2 cellular contexts compared by ENCODE assay signal in genomic region chr2:144402282-144402681, GRCh38.
TF ChIP-seq lines count a peak whose summit lies in the region.

No MANE protein-coding gene starts in this region.

TF ChIP-seq in IMR-90, 13 proteins besides CTCF, POLR2A, EP300 and RAD21 (continued from another document):
- no peak for TF ChIP-seq USF2 (IDR thresholded peaks at IDR 0.05; ENCODE audit: low read depth, low read length)
- no peak for TF ChIP-seq NFE2L2 (IDR thresholded peaks at IDR 0.05; ENCODE audit: low read depth, low read length)
- TF ChIP-seq BHLHE40 (IDR thresholded peaks at IDR 0.05; ENCODE audit: low read depth, low read length) = no peak

TF ChIP-seq in WTC11, 78 proteins besides CTCF, POLR2A, EP300 and RAD21 (continued from another document):
- TF ChIP-seq ZNF281 (CRISPR knock-in tag; IDR thresholded peaks at IDR 0.05) (no peak), OVOL2 (CRISPR knock-in tag; IDR thresholded peaks at IDR 0.05; ENCODE audit: borderline replicate concordance) (no peak), ZNF317 (CRISPR knock-in tag; IDR thresholded peaks at IDR 0.05; ENCODE audit: borderline replicate concordance, low read depth) (no peak), STAT6 (CRISPR knock-in tag; conservative IDR thresholded peaks at IDR 0.05; ENCODE audit: low read depth) (no peak), FOXP4 (CRISPR knock-in tag; IDR thresholded peaks at IDR 0.05) (no peak), JUN (CRISPR knock-in tag; IDR thresholded peaks at IDR 0.05) (no peak), ELF4 (CRISPR knock-in tag; IDR thresholded peaks at IDR 0.05; ENCODE audit: low read depth) (no peak)
